Comparison of ENCODE assay signal across 1 cellular context in genomic region chr20:35085477-35086225, GRCh38.
TF ChIP-seq lines count a peak whose summit lies in the region.

No MANE protein-coding gene starts in this region.

TF ChIP-seq in K562, 482 proteins besides CTCF, POLR2A, EP300 and RAD21 (continued from another document and continues in another):
- TF ChIP-seq ATF3 (IDR thresholded peaks at IDR 0.05) (peak; percentile 75; the same call in 1 of the 2 replicates), ATF3 (CRISPR knock-in tag; conservative IDR thresholded peaks at IDR 0.05) (no peak), BRCA1 (IDR thresholded peaks at IDR 0.05) (no peak), BRCA1 (CRISPR knock-in tag; IDR thresholded peaks at IDR 0.05) (no peak), TAF1 (IDR thresholded peaks at IDR 0.05; ENCODE audit: control insufficient read depth, extremely low read depth, insufficient read depth, low read length, severe bottlenecking) (no peak), TEAD1 (CRISPR knock-in tag; IDR thresholded peaks at IDR 0.05) (no peak), ZNF121 (CRISPR knock-in tag; conservative IDR thresholded peaks at IDR 0.05) (peak; percentile 95), TBL1XR1 (IDR thresholded peaks at IDR 0.05; ENCODE audit: low read length in 2 of 2) (no peak), AFF1 (IDR thresholded peaks at IDR 0.05; ENCODE audit: low read depth in 1 of 2, partially characterized antibody in 2 of 2) (no peak), LCOR (CRISPR knock-in tag; IDR thresholded peaks at IDR 0.05) (no peak), ZNF778 (CRISPR knock-in tag; IDR thresholded peaks at IDR 0.05) (no peak), ZBTB5 (IDR thresholded peaks at IDR 0.05) (no peak), MAFF (IDR thresholded peaks at IDR 0.05; ENCODE audit: low read length) (no peak), SREBF1 (IDR thresholded peaks at IDR 0.05; ENCODE audit: borderline replicate concordance, low read depth, low read length) (no peak), STAG1 (CRISPR knock-in tag; IDR thresholded peaks at IDR 0.05; ENCODE audit: borderline replicate concordance) (no peak), FOXK2 (conservative IDR thresholded peaks at IDR 0.05 in 1 of 2, IDR thresholded peaks at IDR 0.05 in 1 of 2; ENCODE audit: low read depth in 2 of 2) (no peak), ESRRA (IDR thresholded peaks at IDR 0.05; ENCODE audit: borderline replicate concordance, low read depth) (peak; percentile 46; the same call in 1 of the 2 replicates), ZNF445 (CRISPR knock-in tag; IDR thresholded peaks at IDR 0.05; ENCODE audit: low read depth) (no peak), TRIM28 (IDR thresholded peaks at IDR 0.05) (no peak), EGR1 (conservative IDR thresholded peaks at IDR 0.05) (no peak), KLF13 (tag; IDR thresholded peaks at IDR 0.05; ENCODE audit: borderline replicate concordance, low read depth) (no peak), FOSL1 (tag; conservative IDR thresholded peaks at IDR 0.05) (0 out of 2 replicates have a peak, but pooled peaks have one; percentile 10), ZNF347 (CRISPR knock-in tag; IDR thresholded peaks at IDR 0.05; ENCODE audit: low read depth) (no peak), JUND (IDR thresholded peaks at IDR 0.05; ENCODE audit: borderline replicate concordance, low read depth, low read length) (peak; percentile 13; the same call in 1 of the 2 replicates), JUND (tag; IDR thresholded peaks at IDR 0.05; ENCODE audit: borderline replicate concordance, low read depth, low read length) (no peak), RBM15 (IDR thresholded peaks at IDR 0.05; ENCODE audit: insufficient read depth, low read length) (no peak), E2F4 (CRISPR knock-in tag; IDR thresholded peaks at IDR 0.05; ENCODE audit: low read depth) (no peak), NR0B1 (IDR thresholded peaks at IDR 0.05; ENCODE audit: partially characterized antibody) (no peak), NFE2 (IDR thresholded peaks at IDR 0.05; ENCODE audit: low read depth) (no peak), ZNF830 (CRISPR knock-in tag; IDR thresholded peaks at IDR 0.05) (no peak), ZNF436 (CRISPR knock-in tag; IDR thresholded peaks at IDR 0.05) (no peak), PYGO2 (tag; IDR thresholded peaks at IDR 0.05) (no peak), GTF2A2 (tag; IDR thresholded peaks at IDR 0.05) (no peak), ZNF707 (CRISPR knock-in tag; conservative IDR thresholded peaks at IDR 0.05) (no peak), L3MBTL2 (IDR thresholded peaks at IDR 0.05) (peak; percentile 84), ZNF695 (CRISPR knock-in tag; IDR thresholded peaks at IDR 0.05) (no peak), C11orf30 (IDR thresholded peaks at IDR 0.05; ENCODE audit: low read depth) (no peak)
- TF ChIP-seq, protein P1, sequence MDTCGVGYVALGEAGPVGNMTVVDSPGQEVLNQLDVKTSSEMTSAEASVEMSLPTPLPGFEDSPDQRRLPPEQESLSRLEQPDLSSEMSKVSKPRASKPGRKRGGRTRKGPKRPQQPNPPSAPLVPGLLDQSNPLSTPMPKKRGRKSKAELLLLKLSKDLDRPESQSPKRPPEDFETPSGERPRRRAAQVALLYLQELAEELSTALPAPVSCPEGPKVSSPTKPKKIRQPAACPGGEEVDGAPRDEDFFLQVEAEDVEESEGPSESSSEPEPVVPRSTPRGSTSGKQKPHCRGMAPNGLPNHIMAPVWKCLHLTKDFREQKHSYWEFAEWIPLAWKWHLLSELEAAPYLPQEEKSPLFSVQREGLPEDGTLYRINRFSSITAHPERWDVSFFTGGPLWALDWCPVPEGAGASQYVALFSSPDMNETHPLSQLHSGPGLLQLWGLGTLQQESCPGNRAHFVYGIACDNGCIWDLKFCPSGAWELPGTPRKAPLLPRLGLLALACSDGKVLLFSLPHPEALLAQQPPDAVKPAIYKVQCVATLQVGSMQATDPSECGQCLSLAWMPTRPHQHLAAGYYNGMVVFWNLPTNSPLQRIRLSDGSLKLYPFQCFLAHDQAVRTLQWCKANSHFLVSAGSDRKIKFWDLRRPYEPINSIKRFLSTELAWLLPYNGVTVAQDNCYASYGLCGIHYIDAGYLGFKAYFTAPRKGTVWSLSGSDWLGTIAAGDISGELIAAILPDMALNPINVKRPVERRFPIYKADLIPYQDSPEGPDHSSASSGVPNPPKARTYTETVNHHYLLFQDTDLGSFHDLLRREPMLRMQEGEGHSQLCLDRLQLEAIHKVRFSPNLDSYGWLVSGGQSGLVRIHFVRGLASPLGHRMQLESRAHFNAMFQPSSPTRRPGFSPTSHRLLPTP (IDR thresholded peaks at IDR 0.05; ENCODE audit: borderline replicate concordance, extremely low read depth, insufficient read length) = no peak
- TF ChIP-seq, protein P2, sequence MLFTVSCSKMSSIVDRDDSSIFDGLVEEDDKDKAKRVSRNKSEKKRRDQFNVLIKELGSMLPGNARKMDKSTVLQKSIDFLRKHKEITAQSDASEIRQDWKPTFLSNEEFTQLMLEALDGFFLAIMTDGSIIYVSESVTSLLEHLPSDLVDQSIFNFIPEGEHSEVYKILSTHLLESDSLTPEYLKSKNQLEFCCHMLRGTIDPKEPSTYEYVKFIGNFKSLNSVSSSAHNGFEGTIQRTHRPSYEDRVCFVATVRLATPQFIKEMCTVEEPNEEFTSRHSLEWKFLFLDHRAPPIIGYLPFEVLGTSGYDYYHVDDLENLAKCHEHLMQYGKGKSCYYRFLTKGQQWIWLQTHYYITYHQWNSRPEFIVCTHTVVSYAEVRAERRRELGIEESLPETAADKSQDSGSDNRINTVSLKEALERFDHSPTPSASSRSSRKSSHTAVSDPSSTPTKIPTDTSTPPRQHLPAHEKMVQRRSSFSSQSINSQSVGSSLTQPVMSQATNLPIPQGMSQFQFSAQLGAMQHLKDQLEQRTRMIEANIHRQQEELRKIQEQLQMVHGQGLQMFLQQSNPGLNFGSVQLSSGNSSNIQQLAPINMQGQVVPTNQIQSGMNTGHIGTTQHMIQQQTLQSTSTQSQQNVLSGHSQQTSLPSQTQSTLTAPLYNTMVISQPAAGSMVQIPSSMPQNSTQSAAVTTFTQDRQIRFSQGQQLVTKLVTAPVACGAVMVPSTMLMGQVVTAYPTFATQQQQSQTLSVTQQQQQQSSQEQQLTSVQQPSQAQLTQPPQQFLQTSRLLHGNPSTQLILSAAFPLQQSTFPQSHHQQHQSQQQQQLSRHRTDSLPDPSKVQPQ (CRISPR knock-in tag; IDR thresholded peaks at IDR 0.05; ENCODE audit: borderline replicate concordance) = no peak
- TF ChIP-seq, protein P3, sequence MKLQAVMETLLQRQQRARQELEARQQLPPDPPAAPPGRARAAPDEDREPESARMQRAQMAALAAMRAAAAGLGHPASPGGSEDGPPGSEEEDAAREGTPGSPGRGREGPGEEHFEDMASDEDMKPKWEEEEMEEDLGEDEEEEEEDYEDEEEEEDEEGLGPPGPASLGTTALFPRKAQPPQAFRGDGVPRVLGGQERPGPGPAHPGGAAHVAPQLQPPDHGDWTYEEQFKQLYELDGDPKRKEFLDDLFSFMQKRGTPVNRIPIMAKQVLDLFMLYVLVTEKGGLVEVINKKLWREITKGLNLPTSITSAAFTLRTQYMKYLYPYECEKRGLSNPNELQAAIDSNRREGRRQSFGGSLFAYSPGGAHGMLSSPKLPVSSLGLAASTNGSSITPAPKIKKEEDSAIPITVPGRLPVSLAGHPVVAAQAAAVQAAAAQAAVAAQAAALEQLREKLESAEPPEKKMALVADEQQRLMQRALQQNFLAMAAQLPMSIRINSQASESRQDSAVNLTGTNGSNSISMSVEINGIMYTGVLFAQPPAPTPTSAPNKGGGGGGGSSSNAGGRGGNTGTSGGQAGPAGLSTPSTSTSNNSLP (IDR thresholded peaks at IDR 0.05; ENCODE audit: borderline replicate concordance, low read depth, low read length) = no peak
- TF ChIP-seq, protein P4, sequence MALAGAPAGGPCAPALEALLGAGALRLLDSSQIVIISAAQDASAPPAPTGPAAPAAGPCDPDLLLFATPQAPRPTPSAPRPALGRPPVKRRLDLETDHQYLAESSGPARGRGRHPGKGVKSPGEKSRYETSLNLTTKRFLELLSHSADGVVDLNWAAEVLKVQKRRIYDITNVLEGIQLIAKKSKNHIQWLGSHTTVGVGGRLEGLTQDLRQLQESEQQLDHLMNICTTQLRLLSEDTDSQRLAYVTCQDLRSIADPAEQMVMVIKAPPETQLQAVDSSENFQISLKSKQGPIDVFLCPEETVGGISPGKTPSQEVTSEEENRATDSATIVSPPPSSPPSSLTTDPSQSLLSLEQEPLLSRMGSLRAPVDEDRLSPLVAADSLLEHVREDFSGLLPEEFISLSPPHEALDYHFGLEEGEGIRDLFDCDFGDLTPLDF (CRISPR knock-in tag; IDR thresholded peaks at IDR 0.05) = no peak
- TF ChIP-seq, protein P5, sequence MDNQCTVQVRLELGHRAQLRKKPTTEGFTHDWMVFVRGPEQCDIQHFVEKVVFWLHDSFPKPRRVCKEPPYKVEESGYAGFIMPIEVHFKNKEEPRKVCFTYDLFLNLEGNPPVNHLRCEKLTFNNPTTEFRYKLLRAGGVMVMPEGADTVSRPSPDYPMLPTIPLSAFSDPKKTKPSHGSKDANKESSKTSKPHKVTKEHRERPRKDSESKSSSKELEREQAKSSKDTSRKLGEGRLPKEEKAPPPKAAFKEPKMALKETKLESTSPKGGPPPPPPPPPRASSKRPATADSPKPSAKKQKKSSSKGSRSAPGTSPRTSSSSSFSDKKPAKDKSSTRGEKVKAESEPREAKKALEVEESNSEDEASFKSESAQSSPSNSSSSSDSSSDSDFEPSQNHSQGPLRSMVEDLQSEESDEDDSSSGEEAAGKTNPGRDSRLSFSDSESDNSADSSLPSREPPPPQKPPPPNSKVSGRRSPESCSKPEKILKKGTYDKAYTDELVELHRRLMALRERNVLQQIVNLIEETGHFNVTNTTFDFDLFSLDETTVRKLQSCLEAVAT (IDR thresholded peaks at IDR 0.05) = no peak
